In the genomic region with DNA sequence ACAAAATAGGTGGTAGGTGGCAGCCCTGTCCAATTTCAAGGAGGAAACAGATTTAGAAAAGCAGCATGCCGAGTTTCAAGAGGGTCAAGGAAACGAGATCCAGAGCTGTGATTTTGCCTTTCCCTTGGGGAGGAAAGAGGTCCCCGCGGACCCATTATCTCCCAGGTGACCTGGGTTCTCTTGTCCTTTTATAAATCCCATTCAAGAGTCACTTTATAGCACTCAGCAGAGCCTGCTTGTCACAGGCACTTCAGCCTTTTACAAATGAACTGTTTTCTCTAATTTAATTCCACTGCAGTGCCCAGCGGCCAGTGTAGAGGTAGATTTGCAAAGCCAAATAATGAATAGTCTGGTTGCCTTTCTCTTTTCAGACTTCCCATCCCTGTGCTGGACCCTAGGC, we compare ENCODE assay signal across 23 cellular contexts.
"Had no signal": no experiment of that assay in that cellular context is flagged by ENCODE, and none has a peak within 500 bp of the region (broad histone marks: within the 10 kb centered on the region; RNA-seq: fewer than 3 reads in every experiment).

No MANE protein-coding gene starts in this region.

- H3K4me3 Mint-ChIP-seq: endodermal cell; memory B cell; mesothelial cell of epicardium; natural killer cell treated with Interleukin-12 subunit alpha and Interleukin-12 subunit beta and Interleukin-15 and Interleukin-18, amount 100 ng/mL, for 72 hours; neural progenitor cell had no signal

- H3K9me3 ChIP-seq: colonic mucosa, left ventricle myocardium inferior, lower lobe of right lung, pancreas, suprapubic skin, tibial artery had no signal

- H3K4me2 ChIP-seq: hepatocyte, neural progenitor cell had no signal

- H3K27ac Mint-ChIP-seq: endodermal cell; memory B cell; mesothelial cell of epicardium; natural killer cell treated with Interleukin-12 subunit alpha and Interleukin-12 subunit beta and Interleukin-15 and Interleukin-18, amount 100 ng/mL, for 72 hours; neural progenitor cell; progenitor cell of endocrine pancreas had no signal

- H3K27me3 ChIP-seq: colonic mucosa, hepatocyte, neural progenitor cell, pancreas, suprapubic skin, tibial artery had no signal

- ATAC-seq: left cardiac atrium; lower lobe of right lung; natural killer cell treated with Interleukin-12 subunit alpha and Interleukin-12 subunit beta and Interleukin-15 and Interleukin-18, amount 100 ng/mL, for 72 hours; pancreas; right cardiac atrium; stimulated activated naive CD8-positive, alpha-beta T cell treated with anti-CD3 and anti-CD28 coated beads, Interleukin-15, Interleukin-2, amounts not matched to agents 100 U/mL and 50 U/mL, for 24 hours had no signal

- DNase-seq: colonic mucosa; effector CD4-positive, alpha-beta T cell; endodermal cell; foreskin melanocyte; head of caudate nucleus; kidney; left cardiac atrium; left ventricle myocardium inferior; lower lobe of right lung; occipital lobe; pancreas; right cardiac atrium; small intestine; stimulated activated CD4-positive, alpha-beta T cell treated with anti-CD3 and anti-CD28 coated beads, Interleukin-12 subunit alpha, Interleukin-12 subunit beta, amount 100 ng/mL, for 4 hours; stimulated activated naive CD8-positive, alpha-beta T cell treated with anti-CD3 and anti-CD28 coated beads, Interleukin-15, Interleukin-2, amounts not matched to agents 100 U/mL and 50 U/mL, for 24 hours; tibial artery had no signal

- H3K4me3 ChIP-seq: colonic mucosa, hepatocyte, left ventricle myocardium inferior, lower lobe of right lung, neural progenitor cell, pancreas, suprapubic skin, tibial artery had no signal

- H3K36me3 ChIP-seq: colonic mucosa, left ventricle myocardium inferior, lower lobe of right lung, neural progenitor cell, pancreas, suprapubic skin, tibial artery had no signal

- H3K27ac ChIP-seq: colonic mucosa, hepatocyte, left ventricle myocardium inferior, lower lobe of right lung, neural progenitor cell, pancreas, tibial artery had no signal

- H3K27me3 Mint-ChIP-seq: memory B cell, progenitor cell of endocrine pancreas had no signal

- H3K9me3 Mint-ChIP-seq: endodermal cell; memory B cell; mesothelial cell of epicardium; natural killer cell treated with Interleukin-12 subunit alpha and Interleukin-12 subunit beta and Interleukin-15 and Interleukin-18, amount 100 ng/mL, for 72 hours; neural progenitor cell had no signal

- H3K4me1 Mint-ChIP-seq: endodermal cell, neural progenitor cell had no signal

- H3K79me2 ChIP-seq: hepatocyte had no signal

- H3K36me3 Mint-ChIP-seq: memory B cell; mesothelial cell of epicardium; natural killer cell treated with Interleukin-12 subunit alpha and Interleukin-12 subunit beta and Interleukin-15 and Interleukin-18, amount 100 ng/mL, for 72 hours; neural progenitor cell had no signal

- H3K9ac ChIP-seq: neural progenitor cell had no signal

- H2AFZ ChIP-seq: hepatocyte, neural progenitor cell had no signal

- H3K4me1 ChIP-seq: neural progenitor cell had no signal
